In the genomic region with DNA sequence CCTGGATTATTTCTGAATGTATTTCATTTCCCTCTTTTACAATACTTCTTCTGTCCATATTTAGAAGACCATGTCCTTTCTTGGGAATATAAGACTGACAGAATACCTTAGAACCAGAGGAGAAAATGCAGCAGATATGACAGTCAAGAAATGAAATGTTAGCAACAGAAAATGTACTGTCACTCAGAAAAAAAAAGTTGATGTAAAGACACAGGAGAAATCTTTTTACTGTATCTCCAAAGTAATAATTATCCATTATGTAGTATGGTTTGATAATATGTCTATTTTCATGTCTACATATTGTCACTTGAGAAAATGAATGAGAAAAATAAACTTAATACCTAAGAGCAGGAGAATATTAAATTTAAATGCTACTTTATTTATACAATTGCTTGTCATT, we compare ENCODE assay signal across 40 cellular contexts.
"Had no signal": no experiment of that assay in that cellular context is flagged by ENCODE, and none has a peak within 500 bp of the region (broad histone marks: within the 10 kb centered on the region; RNA-seq: fewer than 3 reads in every experiment).

No MANE protein-coding gene starts in this region.

- H3K27me3 ChIP-seq: adrenal gland, ascending aorta, body of pancreas, brain microvascular endothelial cell, breast epithelium, cardiac muscle cell had no signal

- H3K27ac Mint-ChIP-seq: activated naive CD4-positive, alpha-beta T cell treated with anti-CD3 and anti-CD28 coated beads for 36 hours; activated naive CD4-positive, alpha-beta T cell treated with anti-CD3 and anti-CD28 coated beads, Interleukin-2, amount 10 ng/mL, durations not matched to agents 7 days and 5 days; activated naive CD4-positive, alpha-beta T cell treated with anti-CD3 and anti-CD28 coated beads, Interleukin-2, amount 50 U/mL, for 24 hours; activated naive CD4-positive, alpha-beta T cell treated with anti-CD3 and anti-CD28 coated beads, Interleukin-2, amount 50 U/mL, for 72 hours; activated naive CD8-positive, alpha-beta T cell; activated naive CD8-positive, alpha-beta T cell treated with anti-CD3 and anti-CD28 coated beads for 36 hours; activated naive CD8-positive, alpha-beta T cell treated with anti-CD3 and anti-CD28 coated beads, Interleukin-2, amount 10 ng/mL, durations not matched to agents 7 days and 5 days; activated naive CD8-positive, alpha-beta T cell treated with anti-CD3 and anti-CD28 coated beads, Interleukin-2, amount 50 U/mL, for 24 hours; activated T-cell treated with anti-CD3 and anti-CD28 coated beads, Interleukin-2, amount 50 U/mL, for 24 hours; activated T-cell treated with anti-CD3 and anti-CD28 coated beads, Interleukin-2, amount 50 U/mL, for 72 hours; activated T-helper 1 cell treated with anti-CD3 and anti-CD28 coated beads, Interleukin-12 subunit alpha, Interleukin-12 subunit beta, Interleukin-2, Interleukin-4 antibody, amounts not matched to agents 30 ng/mL and 10 ng/mL and 1 ng/mL, durations not matched to agents 14 hours and 24 hours and 36 hours; activated T-helper 17 cell treated with anti-CD3 and anti-CD28 coated beads, Interleukin-2, amount 50 U/mL, for 72 hours; activated T-helper 2 cell treated with anti-CD3 and anti-CD28 coated beads, Interferon-gamma antibody, Interleukin-2, Interleukin-4, amounts not matched to agents 10 μg/mL and 5 μg/mL and 100 μg/mL, durations not matched to agents 14 hours and 24 hours and 36 hours; brain had no signal

- H3K9me3 Mint-ChIP-seq: activated naive CD4-positive, alpha-beta T cell treated with anti-CD3 and anti-CD28 coated beads, Interleukin-2, amount 50 U/mL, for 24 hours had no signal

- H3K4me1 Mint-ChIP-seq: activated naive CD4-positive, alpha-beta T cell treated with anti-CD3 and anti-CD28 coated beads, Interleukin-2, amount 10 ng/mL, durations not matched to agents 7 days and 5 days; activated naive CD4-positive, alpha-beta T cell treated with anti-CD3 and anti-CD28 coated beads, Interleukin-2, amount 50 U/mL, for 24 hours; activated naive CD8-positive, alpha-beta T cell treated with anti-CD3 and anti-CD28 coated beads for 36 hours; activated naive CD8-positive, alpha-beta T cell treated with anti-CD3 and anti-CD28 coated beads, Interleukin-2, amount 10 ng/mL, durations not matched to agents 7 days and 5 days; activated naive CD8-positive, alpha-beta T cell treated with anti-CD3 and anti-CD28 coated beads, Interleukin-2, amount 50 U/mL, for 24 hours; activated T-helper 17 cell treated with anti-CD3 and anti-CD28 coated beads, Interleukin-2, amount 50 U/mL, for 72 hours; brain; central memory CD8-positive, alpha-beta T cell had no signal

- FAIRE-seq: astrocyte, bronchial epithelial cell had no signal

- H3K27me3 Mint-ChIP-seq: activated naive CD4-positive, alpha-beta T cell treated with anti-CD3 and anti-CD28 coated beads, Interleukin-2, amount 10 ng/mL, durations not matched to agents 7 days and 5 days; activated naive CD4-positive, alpha-beta T cell treated with anti-CD3 and anti-CD28 coated beads, Interleukin-2, amount 50 U/mL, for 24 hours; activated naive CD8-positive, alpha-beta T cell; activated naive CD8-positive, alpha-beta T cell treated with anti-CD3 and anti-CD28 coated beads for 36 hours; activated naive CD8-positive, alpha-beta T cell treated with anti-CD3 and anti-CD28 coated beads, Interleukin-2, amount 10 ng/mL, durations not matched to agents 7 days and 5 days; activated naive CD8-positive, alpha-beta T cell treated with anti-CD3 and anti-CD28 coated beads, Interleukin-2, amount 50 U/mL, for 24 hours; activated T-cell treated with anti-CD3 and anti-CD28 coated beads, Interleukin-2, amount 50 U/mL, for 24 hours; activated T-helper 17 cell treated with anti-CD3 and anti-CD28 coated beads, Interleukin-2, amount 50 U/mL, for 72 hours; central memory CD8-positive, alpha-beta T cell had no signal

- H3K36me3 Mint-ChIP-seq: activated naive CD4-positive, alpha-beta T cell treated with anti-CD3 and anti-CD28 coated beads, Interleukin-2, amount 10 ng/mL, durations not matched to agents 7 days and 5 days; activated naive CD4-positive, alpha-beta T cell treated with anti-CD3 and anti-CD28 coated beads, Interleukin-2, amount 50 U/mL, for 24 hours; activated naive CD8-positive, alpha-beta T cell; activated naive CD8-positive, alpha-beta T cell treated with anti-CD3 and anti-CD28 coated beads for 36 hours; activated naive CD8-positive, alpha-beta T cell treated with anti-CD3 and anti-CD28 coated beads, Interleukin-2, amount 10 ng/mL, durations not matched to agents 7 days and 5 days; brain had no signal

- H3K36me3 ChIP-seq: adrenal gland, ascending aorta, brain microvascular endothelial cell, breast epithelium, cardiac muscle cell had no signal

- ATAC-seq: activated naive CD4-positive, alpha-beta T cell treated with anti-CD3 and anti-CD28 coated beads, Interleukin-2, amount 50 U/mL, for 72 hours; activated naive CD8-positive, alpha-beta T cell treated with anti-CD3 and anti-CD28 coated beads, Interleukin-2, amount 50 U/mL, for 24 hours; activated T-cell treated with anti-CD3 and anti-CD28 coated beads, Interleukin-2, amount 50 U/mL, for 4 hours; activated T-cell treated with anti-CD3 and anti-CD28 coated beads, Interleukin-2, amount 50 U/mL, for 72 hours; activated T-helper 17 cell treated with anti-CD3 and anti-CD28 coated beads, Interleukin-2, amount 50 U/mL, for 72 hours; body of pancreas had no signal

- H3K4me3 ChIP-seq: adrenal gland, ascending aorta, body of pancreas, breast epithelium, cardiac muscle cell had no signal

- DNase-seq: activated effector memory CD4-positive, alpha-beta T cell treated with anti-CD3 and anti-CD28 coated beads, Interleukin-2, amount 50 U/mL, for 16 hours; activated effector memory CD4-positive, alpha-beta T cell treated with Interleukin-2 at 50 U/mL for 16 hours; activated gamma-delta T cell; activated gamma-delta T cell treated with Interleukin-2 at 50 U/mL for 16 hours; activated naive CD4-positive, alpha-beta T cell; activated naive CD4-positive, alpha-beta T cell treated with anti-CD3 and anti-CD28 coated beads for 36 hours; activated naive CD4-positive, alpha-beta T cell treated with anti-CD3 and anti-CD28 coated beads, Interleukin-2, amount 10 ng/mL, durations not matched to agents 7 days and 5 days; activated naive CD4-positive, alpha-beta T cell treated with anti-CD3 and anti-CD28 coated beads, Interleukin-2, amount 50 U/mL, for 16 hours; activated naive CD4-positive, alpha-beta T cell treated with Interleukin-2 at 50 U/mL for 16 hours; activated naive CD8-positive, alpha-beta T cell treated with anti-CD3 and anti-CD28 coated beads for 36 hours; activated naive CD8-positive, alpha-beta T cell treated with anti-CD3 and anti-CD28 coated beads, Interleukin-2, amount 10 ng/mL, durations not matched to agents 7 days and 5 days; activated naive CD8-positive, alpha-beta T cell treated with anti-CD3 and anti-CD28 coated beads, Interleukin-2, amount 50 U/mL, for 24 hours; activated T-cell treated with anti-CD3 and anti-CD28 coated beads, Interleukin-2, amount 50 U/mL, for 1 hour; activated T-cell treated with anti-CD3 and anti-CD28 coated beads, Interleukin-2, amount 50 U/mL, for 24 hours; activated T-cell treated with anti-CD3 and anti-CD28 coated beads, Interleukin-2, amount 50 U/mL, for 4 hours; activated T-cell treated with anti-CD3 and anti-CD28 coated beads, Interleukin-2, amount 50 U/mL, for 48 hours; activated T-cell treated with anti-CD3 and anti-CD28 coated beads, Interleukin-2, amount 50 U/mL, for 72 hours; adrenal gland; amniotic stem cell; amygdala; anterior cingulate cortex; aorta; body of pancreas; brain microvascular endothelial cell; caudate nucleus; central memory CD4-positive, alpha-beta T cell; cerebellar nuclear complex had no signal

- H3K4me3 Mint-ChIP-seq: activated naive CD4-positive, alpha-beta T cell treated with anti-CD3 and anti-CD28 coated beads for 36 hours; activated naive CD4-positive, alpha-beta T cell treated with anti-CD3 and anti-CD28 coated beads, Interleukin-2, amount 10 ng/mL, durations not matched to agents 7 days and 5 days; activated naive CD4-positive, alpha-beta T cell treated with anti-CD3 and anti-CD28 coated beads, Interleukin-2, amount 50 U/mL, for 24 hours; activated naive CD8-positive, alpha-beta T cell; activated naive CD8-positive, alpha-beta T cell treated with anti-CD3 and anti-CD28 coated beads for 36 hours; activated naive CD8-positive, alpha-beta T cell treated with anti-CD3 and anti-CD28 coated beads, Interleukin-2, amount 10 ng/mL, durations not matched to agents 7 days and 5 days; activated naive CD8-positive, alpha-beta T cell treated with anti-CD3 and anti-CD28 coated beads, Interleukin-2, amount 50 U/mL, for 24 hours; activated T-cell treated with anti-CD3 and anti-CD28 coated beads, Interleukin-2, amount 50 U/mL, for 24 hours; activated T-cell treated with anti-CD3 and anti-CD28 coated beads, Interleukin-2, amount 50 U/mL, for 4 hours; activated T-cell treated with anti-CD3 and anti-CD28 coated beads, Interleukin-2, amount 50 U/mL, for 72 hours; activated T-helper 1 cell treated with anti-CD3 and anti-CD28 coated beads, Interleukin-12 subunit alpha, Interleukin-12 subunit beta, Interleukin-2, Interleukin-4 antibody, amounts not matched to agents 30 ng/mL and 10 ng/mL and 1 ng/mL, durations not matched to agents 14 hours and 24 hours and 36 hours; activated T-helper 17 cell treated with anti-CD3 and anti-CD28 coated beads, Interleukin-2, amount 50 U/mL, for 72 hours; brain; central memory CD8-positive, alpha-beta T cell had no signal

- H3K27ac ChIP-seq: adrenal gland, ascending aorta, body of pancreas, brain microvascular endothelial cell, breast epithelium, cardiac muscle cell had no signal
